In the genomic region with DNA sequence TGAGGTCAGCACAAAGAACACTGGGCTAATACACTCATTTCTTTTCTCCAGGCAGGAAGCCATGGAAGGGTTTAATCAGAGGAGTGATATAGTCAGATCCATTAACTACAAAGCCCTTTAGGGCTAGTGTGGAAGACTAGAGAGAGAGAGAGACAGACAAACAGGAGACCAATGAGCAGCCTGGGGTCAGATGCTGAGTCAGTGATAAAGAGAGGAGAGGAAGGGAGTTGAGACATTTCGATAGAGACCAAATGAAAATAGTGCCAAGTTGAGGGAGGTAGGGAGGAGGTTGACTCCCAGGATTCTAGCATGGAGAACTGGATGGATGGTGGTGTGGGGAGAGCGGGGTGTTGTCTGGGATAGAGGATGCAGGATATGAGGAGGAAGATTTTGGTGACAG, we compare ENCODE assay signal across 14 cellular contexts. TPM values are rescaled to one million over a fixed set of nuclear protein-coding genes. Genes with fewer than 3 reads are reported as not detected.
DNase-seq lines count a peak whose midpoint lies in the region; ATAC-seq, FAIRE-seq and TF ChIP-seq lines count a peak whose summit lies in the region.
"Had no signal": no experiment of that assay in that cellular context is flagged by ENCODE, and none has a peak within 500 bp of the region (broad histone marks: within the 10 kb centered on the region; RNA-seq: fewer than 3 reads in every experiment).

No MANE protein-coding gene starts in this region.

- no peaks in the 10 kb centered on the region for H3K27me3 Mint-ChIP-seq in Calu3 (ENCODE audit: unreplicated experiment)
- H3K27me3 Mint-ChIP-seq: CD8-positive, alpha-beta memory T cell; IgD-negative memory B cell had no signal

- no peak overlapping the region for H3K18ac ChIP-seq in mesendoderm (ENCODE audit: low read length)

- no peak overlapping the region for H4K5ac ChIP-seq in mesendoderm (ENCODE audit: low read length)

- H3K79me2 ChIP-seq in K562 (ENCODE audit: control insufficient read depth, insufficient read depth, low read length) (no peaks in the 10 kb centered on the region; the same call in 2 of the 3 replicates), mesendoderm (ENCODE audit: control insufficient read depth, insufficient read depth, low read length) (no peaks in the 10 kb centered on the region)

- BruUV-seq in Calu3 (replicated peaks; lab: Mats Ljungman, UMichigan), result no TSS peak
- BruUV-seq in K562 (replicated peaks; lab: Mats Ljungman, UMichigan), result no TSS peak

- TF ChIP-seq EP300 in A549 (IDR thresholded peaks at IDR 0.05) (no peak), K562 (IDR thresholded peaks at IDR 0.05; ENCODE audit: low read length) (no peak)

- TF ChIP-seq POLR2A in A549 (IDR thresholded peaks at IDR 0.05; ENCODE audit: low read length) (no peak), K562 (conservative IDR thresholded peaks at IDR 0.05) (peak; percentile 48; the same call in 1 of the 2 replicates)

- no peak overlapping the region for H2BK15ac ChIP-seq in mesendoderm (replicated peaks; ENCODE audit: low read depth)

- no peak for TF ChIP-seq CTCF in A549 (IDR thresholded peaks at IDR 0.05)
- no peak for TF ChIP-seq CTCF in Calu3 (IDR thresholded peaks at IDR 0.05; ENCODE audit: unreplicated experiment)
- no peak for TF ChIP-seq CTCF in K562 (IDR thresholded peaks at IDR 0.05 in 2 of 3, conservative IDR thresholded peaks at IDR 0.05 in 1 of 3; ENCODE audit: insufficient read depth in 2 of 3, low read depth in 1 of 3, low read length in 3 of 3)

- no peaks in the 10 kb centered on the region for H3K9me1 ChIP-seq in K562 (ENCODE audit: control insufficient read depth, insufficient read depth, low read length)

- no peak for DNase-seq in A549 (ENCODE audit: low read depth in 1 of 2, low spot score in 1 of 2)
- DNase-seq in Calu3, result no peak
- DNase-seq in K562 (ENCODE audit: extremely low read depth in 1 of 4, low spot score in 3 of 4), result no peak
- no peak for DNase-seq in mesendoderm
- no peak for DNase-seq in stimulated activated CD4-positive, alpha-beta T cell treated with anti-CD3 and anti-CD28 coated beads, Interleukin-4, amount 100 ng/mL, for 4 hours
- no peak for DNase-seq in HT-29 (ENCODE audit: low spot score)
- DNase-seq: BE2C; CD8-positive, alpha-beta memory T cell; DMS 273 treated with DMSO at 0.1 percent for 48 hours; HCEC 1CT had no signal

- H3K27ac Mint-ChIP-seq in Calu3 (ENCODE audit: unreplicated experiment), result peak overlapping the region; percentile 2
- H3K27ac Mint-ChIP-seq: IgD-negative memory B cell had no signal

- no peak overlapping the region for H3K23ac ChIP-seq in mesendoderm (ENCODE audit: low read length)

- no peak overlapping the region for H3K27ac ChIP-seq in A549
- H3K27ac ChIP-seq in K562 (ENCODE audit: extremely low read depth, low read depth, low read length), result no peak overlapping the region
- no peak overlapping the region for H3K27ac ChIP-seq in mesendoderm (ENCODE audit: low read depth, low read length)
- H3K27ac ChIP-seq: HL-60 had no signal

- H3K9me3 ChIP-seq in A549, result peaks cover 100% of the 10 kb centered on the region
- H3K9me3 ChIP-seq in K562 (replicated peaks; ENCODE audit: control insufficient read depth, insufficient read depth, low read depth, low read length), result peaks cover 76% of the 10 kb centered on the region

- H4K20me1 ChIP-seq in K562 (replicated peaks; ENCODE audit: control insufficient read depth, insufficient read depth, low read length), result no peaks in the 10 kb centered on the region

- WGBS in A549 (ENCODE audit: missing lambda C conversion rate), result 94% methylated on average over 2 of the region's 2 CpGs
- 94% methylated on average over 2 of the region's 2 CpGs for WGBS in K562 (ENCODE audit: insufficient coverage, low coverage, missing lambda C conversion rate)
- WGBS in mesendoderm (ENCODE audit: extremely low coverage, insufficient coverage, low lambda C conversion rate), result no CpG with 5 or more reads among the region's 2 CpGs

- no peak overlapping the region for H3K9ac ChIP-seq in K562 (ENCODE audit: insufficient read depth in 1 of 2, low read depth in 2 of 2, low read length in 2 of 2)
- H3K9ac ChIP-seq in mesendoderm (ENCODE audit: low read length), result no peak overlapping the region

- POLR2A ChIA-PET in A549 (lab: Yijun Ruan, JAX) (no interaction called here), K562 (lab: Yijun Ruan, JAX) (no interaction called here)

- H3K4ac ChIP-seq in mesendoderm (ENCODE audit: low read depth, low read length), result no peak overlapping the region

- no peaks in the 10 kb centered on the region for H3K4me1 Mint-ChIP-seq in Calu3 (ENCODE audit: low read depth, unreplicated experiment)
- H3K4me1 Mint-ChIP-seq: CD8-positive, alpha-beta memory T cell had no signal

- no peak for TF ChIP-seq RAD21 in A549 (conservative IDR thresholded peaks at IDR 0.05 in 1 of 2, IDR thresholded peaks at IDR 0.05 in 1 of 2)
- no peak for TF ChIP-seq RAD21 in K562 (CRISPR knock-in tag; conservative IDR thresholded peaks at IDR 0.05 in 1 of 2, IDR thresholded peaks at IDR 0.05 in 1 of 2)

- peaks cover 29% of the 10 kb centered on the region for H3K9me3 Mint-ChIP-seq in Calu3 (ENCODE audit: low read depth, unreplicated experiment)

- H3K56ac ChIP-seq in mesendoderm (ENCODE audit: low read length), result no peak overlapping the region

- H2AK5ac ChIP-seq in mesendoderm (ENCODE audit: low read length), result no peak overlapping the region

- H3K36me3 ChIP-seq in K562 (ENCODE audit: control insufficient read depth, insufficient read depth, low read length) (peaks cover 91% of the 10 kb centered on the region), mesendoderm (ENCODE audit: control insufficient read depth, insufficient read depth, low read length) (peaks cover 47% of the 10 kb centered on the region)

- H3K4me3 ChIP-seq in A549 (no peak overlapping the region), K562 (no peak overlapping the region), mesendoderm (ENCODE audit: low read length) (peak overlapping the region; percentile 22)

- FAIRE-seq in A549 (lab: Jason Lieb, UNC), result no peak
- no peak for FAIRE-seq in K562 (lab: Jason Lieb, UNC)
- FAIRE-seq: A204.1 had no signal

- no peaks in the 10 kb centered on the region for H3K4me1 ChIP-seq in A549
- H3K4me1 ChIP-seq in K562 (replicated peaks in 1 of 2; ENCODE audit: control insufficient read depth in 2 of 2, insufficient read depth in 2 of 2, low read length in 2 of 2), result no peaks in the 10 kb centered on the region
- no peaks in the 10 kb centered on the region for H3K4me1 ChIP-seq in mesendoderm (ENCODE audit: control insufficient read depth, low read depth, low read length)
- H3K4me1 ChIP-seq: BE2C had no signal

- H3K27me3 ChIP-seq in K562 (ENCODE audit: control insufficient read depth in 2 of 2, insufficient read depth in 2 of 2, low read length in 2 of 2), result no peaks in the 10 kb centered on the region
- no peaks in the 10 kb centered on the region for H3K27me3 ChIP-seq in mesendoderm (ENCODE audit: insufficient read depth, low read length, poor library complexity)
- H3K27me3 ChIP-seq: BE2C had no signal

- intact Hi-C loops in Calu3 (cut with micrococcal nuclease; ENCODE audit: unreplicated experiment), result no loop called here
- intact Hi-C loops in K562 (cut with micrococcal nuclease), result no loop called here

- in situ Hi-C loops in K562 (cut with MboI), result no loop called here

- H2BK120ac ChIP-seq in mesendoderm (ENCODE audit: low read depth, low read length), result no peak overlapping the region

- no peak overlapping the region for H3K4me3 Mint-ChIP-seq in Calu3 (ENCODE audit: low read depth, unreplicated experiment)
- H3K4me3 Mint-ChIP-seq: CD8-positive, alpha-beta memory T cell; IgD-negative memory B cell had no signal

- H3K79me1 ChIP-seq in mesendoderm (ENCODE audit: low read length), result no peaks in the 10 kb centered on the region

- H2BK5ac ChIP-seq in mesendoderm (ENCODE audit: low read length), result no peak overlapping the region

- H4K8ac ChIP-seq in mesendoderm (ENCODE audit: low read depth, low read length), result no peak overlapping the region

- H3K36me3 Mint-ChIP-seq in Calu3 (ENCODE audit: insufficient read depth, unreplicated experiment), result peaks cover 66% of the 10 kb centered on the region

- ATAC-seq in A549 (no peak), K562 (no peak), HG02973 (IDR thresholded peaks at IDR 0.05; ENCODE audit: unreplicated experiment) (no peak)

- H3K4me2 ChIP-seq in A549 (no peak overlapping the region), K562 (ENCODE audit: insufficient read depth, low read length) (no peak overlapping the region), mesendoderm (ENCODE audit: low read length) (no peak overlapping the region)

- CTCF ChIA-PET in A549 (lab: Yijun Ruan, JAX), result no interaction called here
- CTCF ChIA-PET in Calu3 (lab: Charles Lee), result no interaction called here
- CTCF ChIA-PET in K562 (lab: Yijun Ruan, JAX; ENCODE audit: low intra/inter-chr PET ratio), result interaction anchor here (0.6 kb wide), 1 partner anchor 23 kb away, joined by 3 read pairs; no protein-coding TSS in a partner anchor

- H2AFZ ChIP-seq in K562 (ENCODE audit: low read depth, low read length), result no peak overlapping the region

RNA-seq across cellular contexts. Expression of gene ZNF473, which starts 18.2 kb away (rescaled TPM):
- polyA plus RNA-seq in A549 (2011; rRNA removed) (17.0 and 20.0 TPM in 2 replicates), A549 (2017; fragmentation: RNase III; extraction: RNeasy Plus Mini Kit Qiagen cat#74134 plus additional on column Dnase treatment) (6.2 to 6.9 TPM (median 6.8 TPM) in 3 replicates), K562 (2011; rRNA removed) (20.8 and 27.9 TPM in 2 replicates), K562 (2014; fragmentation: Illumina TruSeq; extraction: Trizol) (26.1 and 30.0 TPM in 2 replicates), K562 (2014; fragmentation: Nextera tagmentation; extraction: Ambion mirVana) (10 to 100 TPM in 1 of 2 experiments, 1 to 10 TPM in 1; 8.2 to 34.0 TPM), K562 (2014; rRNA removed) (19.2 and 19.7 TPM in 2 replicates)
- polyA plus RNA-seq in A549 (2012; cell fraction: cytosol; rRNA removed), result 5.6 and 5.9 TPM in 2 replicates
- 8.8 and 9.0 TPM in 2 replicates for polyA plus RNA-seq in A549 (2012; cell fraction: nucleus; rRNA removed)
- 33.4 and 37.4 TPM in 2 replicates for polyA minus RNA-seq in A549 (2011; rRNA and poly(A)+ RNA removed)
- total RNA-seq in Calu3 (2022) (27.2 and 28.8 TPM in 2 replicates), K562 (2014; rRNA removed) (24.0 and 27.6 TPM in 2 replicates), K562 (2014; rRNA removed; fragmentation: Illumina TruSeq; extraction: Trizol) (31.0 and 31.6 TPM in 2 replicates), K562 (2015; rRNA removed; fragmentation: Illumina TruSeq; extraction: Trizol) (30.8 and 32.0 TPM in 2 replicates), K562 (2021) (28.5 and 33.9 TPM in 2 replicates)
- total RNA-seq in K562 (2011; cell fraction: chromatin; rRNA removed; ENCODE audit: low replicate concordance), result 62.3 and 79.4 TPM in 2 replicates
- total RNA-seq in K562 (2011; cell fraction: nucleolus; rRNA removed), result 43.7 and 50.0 TPM in 2 replicates
- total RNA-seq in K562 (2011; cell fraction: nucleoplasm; rRNA removed), result 58.1 and 66.7 TPM in 2 replicates
- polyA plus RNA-seq in K562 (2011; cell fraction: cytosol; rRNA removed), result 13.4 TPM in 2 replicates
- 34.3 and 42.1 TPM in 2 replicates for polyA plus RNA-seq in K562 (2011; cell fraction: nucleus; rRNA removed)
- polyA plus RNA-seq in K562 (2012), result 15.3 and 16.4 TPM in 2 replicates
- 39.3 and 45.2 TPM in 2 replicates for polyA minus RNA-seq in K562 (2011; rRNA and poly(A)+ RNA removed)
- polyA minus RNA-seq in K562 (2011; cell fraction: cytosol; rRNA and poly(A)+ RNA removed), result 11.9 and 21.9 TPM in 2 replicates
- 21.1 and 29.0 TPM in 2 replicates for polyA minus RNA-seq in K562 (2011; cell fraction: nucleus; rRNA and poly(A)+ RNA removed)
- polyA plus RNA-seq in mesendoderm (2013, experiment 1 of 2), result 5.3 TPM
- 5.4 TPM for polyA plus RNA-seq in mesendoderm (2013, experiment 2 of 2)
- 18.9 and 25.1 TPM in 2 replicates for total RNA-seq in HT-29 (2014; rRNA removed; shearing (Covaris generic))

RNA-seq across cellular contexts. Expression of gene VRK3, which starts 18.8 kb away (rescaled TPM):
- 37.4 and 45.2 TPM in 2 replicates for polyA plus RNA-seq in A549 (2011; rRNA removed)
- polyA plus RNA-seq in A549 (2012; cell fraction: cytosol; rRNA removed), result 28.5 and 33.6 TPM in 2 replicates
- polyA plus RNA-seq in A549 (2012; cell fraction: nucleus; rRNA removed), result 33.2 and 36.8 TPM in 2 replicates
- polyA plus RNA-seq in A549 (2017; fragmentation: RNase III; extraction: RNeasy Plus Mini Kit Qiagen cat#74134 plus additional on column Dnase treatment), result 33.3 to 35.4 TPM (median 35.2 TPM) in 3 replicates
- polyA minus RNA-seq in A549 (2011; rRNA and poly(A)+ RNA removed), result 32.7 and 35.7 TPM in 2 replicates
- total RNA-seq in Calu3 (2022), result 68.4 and 74.5 TPM in 2 replicates
- total RNA-seq in K562 (2011; cell fraction: chromatin; rRNA removed; ENCODE audit: low replicate concordance), result 91.2 and 165 TPM in 2 replicates
- total RNA-seq in K562 (2011; cell fraction: nucleolus; rRNA removed), result 66.3 and 85.0 TPM in 2 replicates
- total RNA-seq in K562 (2011; cell fraction: nucleoplasm; rRNA removed), result 86.5 and 113 TPM in 2 replicates
- 32.7 and 34.8 TPM in 2 replicates for total RNA-seq in K562 (2014; rRNA removed)
- total RNA-seq in K562 (2014; rRNA removed; fragmentation: Illumina TruSeq; extraction: Trizol), result 43.3 and 49.8 TPM in 2 replicates
- 42.9 TPM in 2 replicates for total RNA-seq in K562 (2015; rRNA removed; fragmentation: Illumina TruSeq; extraction: Trizol)
- 49.7 and 54.4 TPM in 2 replicates for total RNA-seq in K562 (2021)
- polyA plus RNA-seq in K562 (2011; rRNA removed), result 42.8 and 45.3 TPM in 2 replicates
- 34.7 and 47.2 TPM in 2 replicates for polyA plus RNA-seq in K562 (2011; cell fraction: cytosol; rRNA removed)
- 43.9 and 50.7 TPM in 2 replicates for polyA plus RNA-seq in K562 (2011; cell fraction: nucleus; rRNA removed)
- polyA plus RNA-seq in K562 (2012), result 57.4 and 62.2 TPM in 2 replicates
- 79.4 and 94.3 TPM in 2 replicates for polyA plus RNA-seq in K562 (2014; fragmentation: Illumina TruSeq; extraction: Trizol)
- polyA plus RNA-seq in K562 (2014; fragmentation: Nextera tagmentation; extraction: Ambion mirVana), result 10 to 100 TPM; 33.3 to 55.9 TPM
- 25.6 and 35.9 TPM in 2 replicates for polyA plus RNA-seq in K562 (2014; rRNA removed)
- polyA minus RNA-seq in K562 (2011; rRNA and poly(A)+ RNA removed), result 23.6 and 24.3 TPM in 2 replicates
- 15.4 and 22.8 TPM in 2 replicates for polyA minus RNA-seq in K562 (2011; cell fraction: cytosol; rRNA and poly(A)+ RNA removed)
- polyA minus RNA-seq in K562 (2011; cell fraction: nucleus; rRNA and poly(A)+ RNA removed), result 21.0 and 35.8 TPM in 2 replicates
- polyA plus RNA-seq in mesendoderm (2013, experiment 1 of 2), result 15.1 TPM
- polyA plus RNA-seq in mesendoderm (2013, experiment 2 of 2), result 15.4 TPM
- 46.1 and 47.7 TPM in 2 replicates for total RNA-seq in HT-29 (2014; rRNA removed; shearing (Covaris generic))

Comparison
In these comparisons a context has a peak if more than half of its experiments do, and no peak if none do; other contexts are left out.
1. Of the 35 proteins assayed by ChIP-seq in both K562 and A549: peak only in K562: POLR2A; only in A549: MAFK; in both: none; in neither: 33.